Comparison of ENCODE assay signal across 8 cellular contexts in genomic region chr3:127628788-127629456, GRCh38. TPM values are rescaled to one million over a fixed set of nuclear protein-coding genes. Genes with fewer than 3 reads are reported as not detected.
A peak's percentile ranks its signal among the peaks of the same experiment; 100 is the strongest.
DNase-seq lines count a peak whose midpoint lies in the region; ATAC-seq, FAIRE-seq and TF ChIP-seq lines count a peak whose summit lies in the region.

A gene with protein sequence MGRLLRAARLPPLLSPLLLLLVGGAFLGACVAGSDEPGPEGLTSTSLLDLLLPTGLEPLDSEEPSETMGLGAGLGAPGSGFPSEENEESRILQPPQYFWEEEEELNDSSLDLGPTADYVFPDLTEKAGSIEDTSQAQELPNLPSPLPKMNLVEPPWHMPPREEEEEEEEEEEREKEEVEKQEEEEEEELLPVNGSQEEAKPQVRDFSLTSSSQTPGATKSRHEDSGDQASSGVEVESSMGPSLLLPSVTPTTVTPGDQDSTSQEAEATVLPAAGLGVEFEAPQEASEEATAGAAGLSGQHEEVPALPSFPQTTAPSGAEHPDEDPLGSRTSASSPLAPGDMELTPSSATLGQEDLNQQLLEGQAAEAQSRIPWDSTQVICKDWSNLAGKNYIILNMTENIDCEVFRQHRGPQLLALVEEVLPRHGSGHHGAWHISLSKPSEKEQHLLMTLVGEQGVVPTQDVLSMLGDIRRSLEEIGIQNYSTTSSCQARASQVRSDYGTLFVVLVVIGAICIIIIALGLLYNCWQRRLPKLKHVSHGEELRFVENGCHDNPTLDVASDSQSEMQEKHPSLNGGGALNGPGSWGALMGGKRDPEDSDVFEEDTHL (plus strand): TSS chr3:127629185. CDS start chr3:127629220, 35 bp downstream.

- WGBS in spleen, 5 donors: 5 to 25% (median 5%) methylated on average over 16 to 104 of the region's 104 CpGs

- intact Hi-C loops in spleen (cut with DNase I; ENCODE audit: low total_unique reads): no loop called here

- H3K4me3 ChIP-seq in HUES6 (ENCODE audit: low read depth, low read length): peak within 1 kb of the TSS; percentile 72
- peak within 1 kb of the TSS; percentile 29 to 55 (median 38) for H3K4me3 ChIP-seq in keratinocyte (ENCODE audit: control insufficient read depth in 2 of 3, extremely low read depth in 1 of 3, insufficient read depth in 2 of 3, low read depth in 1 of 3, low read length in 3 of 3)
- peak within 1 kb of the TSS; percentile 27 to 78 (median 50) for H3K4me3 ChIP-seq in spleen

- DNase-seq in NCI-H2107 (lab: John Stamatoyannopoulos, UW) (peak; percentile 54), NCI-H2107 treated with DMSO at 0.1 percent for 48 hours (lab: John Stamatoyannopoulos, UW; ENCODE audit: unreplicated experiment) (no peak), cerebellar cortex (ENCODE audit: low spot score) (peak; percentile 50), keratinocyte (ENCODE audit: low read depth, low spot score) (no peak), spleen (peak; percentile 84)
- DNase-seq in T-helper 2 cell treated with Interferon-gamma antibody and Interleukin-4, amounts not matched to agents 5 μg/mL and 100 μg/mL, for 36 hours (ENCODE audit: low spot score): peak; percentile 25

- no peaks in the 10 kb centered on the region for H3K79me2 ChIP-seq in keratinocyte (ENCODE audit: control insufficient read depth, insufficient read depth, low read length)

- TF ChIP-seq CTCF in keratinocyte (optimal IDR thresholded peaks at IDR 0.05 in 1 of 3, IDR thresholded peaks at IDR 0.05 in 1 of 3, conservative IDR thresholded peaks at IDR 0.05 in 1 of 3; ENCODE audit: extremely low read depth in 1 of 3, insufficient read depth in 2 of 3, low read length in 3 of 3) (no peak), spleen (IDR thresholded peaks at IDR 0.05 in 8 of 11, conservative IDR thresholded peaks at IDR 0.05 in 3 of 11) (no peak)

- H2AFZ ChIP-seq in keratinocyte (ENCODE audit: control insufficient read depth, low read length): no peak within 1 kb of the TSS

- H3K27ac ChIP-seq in HUES6 (ENCODE audit: low read depth, low read length) (no peak within 1 kb of the TSS), keratinocyte (ENCODE audit: control insufficient read depth, insufficient read depth, low read length) (no peak within 1 kb of the TSS), spleen (no peak within 1 kb of the TSS)

- H3K9me3 Mint-ChIP-seq in T-helper 2 cell treated with Interferon-gamma antibody and Interleukin-4, amounts not matched to agents 5 μg/mL and 100 μg/mL, for 36 hours: no peaks in the 10 kb centered on the region

- no peaks in the 10 kb centered on the region for H3K9me1 ChIP-seq in keratinocyte (ENCODE audit: control insufficient read depth, extremely low read depth, insufficient read depth, low read length)

- peak within 1 kb of the TSS; percentile 74 for H3K4me2 ChIP-seq in keratinocyte (ENCODE audit: control insufficient read depth, extremely low read depth, insufficient read depth, low read depth, low read length)

- no peaks in the 10 kb centered on the region for H4K20me1 ChIP-seq in keratinocyte (ENCODE audit: control insufficient read depth, extremely low read depth, insufficient read depth, low read length)

- peaks cover 6% of the 10 kb centered on the region; the same call in 1 of the 2 replicates for H3K9me3 ChIP-seq in HUES6 (ENCODE audit: control insufficient read depth, insufficient read depth, low read depth, low read length)
- no peaks in the 10 kb centered on the region for H3K9me3 ChIP-seq in keratinocyte (ENCODE audit: control insufficient read depth, low read depth, low read length)
- no peaks in the 10 kb centered on the region for H3K9me3 ChIP-seq in spleen

- H3K27ac Mint-ChIP-seq in T-helper 2 cell treated with Interferon-gamma antibody and Interleukin-4, amounts not matched to agents 5 μg/mL and 100 μg/mL, for 36 hours: peak within 1 kb of the TSS; percentile 24

- no peak for ATAC-seq in HG02840 (IDR thresholded peaks at IDR 0.05; ENCODE audit: low FRiP score, unreplicated experiment)

- H3K36me3 Mint-ChIP-seq in T-helper 2 cell treated with Interferon-gamma antibody and Interleukin-4, amounts not matched to agents 5 μg/mL and 100 μg/mL, for 36 hours (ENCODE audit: low read depth): no peaks in the 10 kb centered on the region

- H3K9ac ChIP-seq in HUES6 (ENCODE audit: low read length) (no peak within 1 kb of the TSS), keratinocyte (ENCODE audit: control insufficient read depth, extremely low read depth, insufficient read depth, low read length) (no peak within 1 kb of the TSS)

- no peaks in the 10 kb centered on the region for H3K36me3 ChIP-seq in HUES6 (ENCODE audit: control insufficient read depth, insufficient read depth, low read length)
- H3K36me3 ChIP-seq in keratinocyte (ENCODE audit: control insufficient read depth in 2 of 2, extremely low read depth in 1 of 2, insufficient read depth in 2 of 2, low read length in 2 of 2): no peaks in the 10 kb centered on the region
- H3K36me3 ChIP-seq in spleen: no peaks in the 10 kb centered on the region

- TF ChIP-seq POLR2A in spleen (IDR thresholded peaks at IDR 0.05): no peak

- dilution Hi-C loops in keratinocyte (cut with MboI; ENCODE audit: extremely low pct_ligation_motif_present, low sequenced_read_pairs): no loop called here

- peak within 1 kb of the TSS; percentile 79 for H3K4me3 Mint-ChIP-seq in T-helper 2 cell treated with Interferon-gamma antibody and Interleukin-4, amounts not matched to agents 5 μg/mL and 100 μg/mL, for 36 hours

- peaks cover 60% of the 10 kb centered on the region for H3K27me3 Mint-ChIP-seq in T-helper 2 cell treated with Interferon-gamma antibody and Interleukin-4, amounts not matched to agents 5 μg/mL and 100 μg/mL, for 36 hours (ENCODE audit: low read depth)

- H3K4me1 Mint-ChIP-seq in T-helper 2 cell treated with Interferon-gamma antibody and Interleukin-4, amounts not matched to agents 5 μg/mL and 100 μg/mL, for 36 hours (ENCODE audit: low read depth): peaks cover 14% of the 10 kb centered on the region

- peaks cover 7% of the 10 kb centered on the region; the same call in 1 of the 2 replicates for H3K4me1 ChIP-seq in HUES6 (ENCODE audit: control insufficient read depth, insufficient read depth, low read length)
- peaks cover 6% of the 10 kb centered on the region for H3K4me1 ChIP-seq in keratinocyte (ENCODE audit: control insufficient read depth, extremely low read depth, insufficient read depth, low read length)
- peaks cover 5 to 29% (median 15%) of the 10 kb centered on the region in 6 donors for H3K4me1 ChIP-seq in spleen

- H3K27me3 ChIP-seq in HUES6 (ENCODE audit: control insufficient read depth, insufficient read depth, low read length) (peaks cover 50% of the 10 kb centered on the region), keratinocyte (ENCODE audit: control insufficient read depth, extremely low read depth, insufficient read depth, low read length) (peaks cover 29% of the 10 kb centered on the region), spleen (replicated peaks in 1 of 7) (peaks cover 0 to 51% (median 8%) of the 10 kb centered on the region in 7 donors)

- no peak for FAIRE-seq in keratinocyte (lab: Jason Lieb, UNC)

RNA-seq across cellular contexts. Expression of the gene that starts here (rescaled TPM):
- polyA plus RNA-seq in keratinocyte (1.3 to 2.4 TPM (median 1.6 TPM) in 3 replicates), spleen (1 to 10 TPM in 2 of 3 donors, under 1 TPM in 1; 0.87 to 2.7 (median 1.4) TPM)
- 1.6 TPM for polyA plus RNA-seq in keratinocyte (2011; ENCODE audit: low read depth)
- polyA plus RNA-seq in keratinocyte (2011; cell fraction: cytosol; rRNA removed): 1.2 and 1.9 TPM in 2 replicates
- polyA plus RNA-seq in keratinocyte (2011; cell fraction: nucleus; rRNA removed): 2.9 and 3.7 TPM in 2 replicates
- polyA plus RNA-seq in keratinocyte (2012; ENCODE audit: low replicate concordance): 1.2 and 1.5 TPM in 2 replicates
- polyA minus RNA-seq in keratinocyte: 1.5 to 2.1 TPM in 2 of 3 replicates, not detected in the other
- polyA minus RNA-seq in keratinocyte (2011; cell fraction: cytosol; rRNA and poly(A)+ RNA removed): 3.3 TPM
- polyA minus RNA-seq in keratinocyte (2011; cell fraction: nucleus; rRNA and poly(A)+ RNA removed): 2.4 and 2.9 TPM in 2 replicates
- 1 to 10 TPM in 6 of 7 donors, under 1 TPM in 1; 0.77 to 3.1 (median 2.5) TPM for total RNA-seq in spleen

Comparison
In these comparisons a context has a peak if more than half of its experiments do, and no peak if none do; other contexts are left out.
1. DNase-seq: peak in NCI-H2107 (single experiment), T-helper 2 cell treated with Interferon-gamma antibody and Interleukin-4, amounts not matched to agents 5 μg/mL and 100 μg/mL, for 36 hours (single experiment), cerebellar cortex (single experiment) and spleen (single experiment); none in NCI-H2107 treated with DMSO at 0.1 percent for 48 hours (single experiment) and keratinocyte (single experiment).
2. Peak in every context shown above with its lines, with median percentiles within 50 percentile points of each other: H3K4me3 ChIP-seq.